Comparison of ENCODE assay signal across 18 cellular contexts in the genomic region with DNA sequence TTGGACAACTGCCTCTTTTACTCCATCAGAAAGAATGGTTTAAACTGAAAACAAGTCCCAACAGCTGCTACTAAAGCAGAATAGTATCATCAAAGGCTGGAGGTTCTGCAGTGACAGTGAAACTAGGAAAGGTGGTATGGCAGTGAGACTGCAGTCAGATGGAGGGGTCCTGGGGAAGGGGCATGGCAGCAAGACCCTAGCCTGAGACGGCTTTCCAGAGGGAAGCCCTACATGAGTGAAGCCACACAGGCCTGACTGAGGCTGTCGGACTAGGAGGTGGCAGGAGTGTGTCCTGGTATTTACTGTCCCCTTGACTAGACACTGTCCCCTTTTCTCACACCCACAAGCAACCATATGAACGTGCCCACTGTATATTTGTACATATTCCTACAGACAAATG.
"Had no signal": no experiment of that assay in that cellular context is flagged by ENCODE, and none has a peak within 500 bp of the region (broad histone marks: within the 10 kb centered on the region; RNA-seq: fewer than 3 reads in every experiment).

No MANE protein-coding gene starts in this region.

- H3K4me3 ChIP-seq: esophagus muscularis mucosa, heart left ventricle, left lung, sigmoid colon, thoracic aorta had no signal

- H3K4me3 Mint-ChIP-seq: activated CD4-positive, alpha-beta T cell treated with anti-CD3 and anti-CD28 coated beads for 36 hours; activated T-cell treated with anti-CD3 and anti-CD28 coated beads, Interleukin-2, amount 50 U/mL, for 72 hours; memory B cell; nephron; stimulated activated naive CD8-positive, alpha-beta T cell treated with anti-CD3 and anti-CD28 coated beads, Interleukin-15, Interleukin-2, amounts not matched to agents 100 ng/mL and 50 ng/mL, for 24 hours had no signal

- H3K27ac ChIP-seq: esophagus muscularis mucosa, heart left ventricle, left lung, sigmoid colon, thoracic aorta, VCaP had no signal

- FAIRE-seq: islet of Langerhans had no signal

- ATAC-seq: activated CD4-positive, alpha-beta T cell treated with anti-CD3 and anti-CD28 coated beads for 36 hours; activated T-cell treated with anti-CD3 and anti-CD28 coated beads, Interleukin-2, amount 50 U/mL, for 72 hours; heart left ventricle; left lung had no signal

- H3K4me1 ChIP-seq: sigmoid colon had no signal

- H3K9me3 Mint-ChIP-seq: activated T-cell treated with anti-CD3 and anti-CD28 coated beads, Interleukin-2, amount 50 U/mL, for 72 hours; memory B cell; nephron; stimulated activated naive CD8-positive, alpha-beta T cell treated with anti-CD3 and anti-CD28 coated beads, Interleukin-15, Interleukin-2, amounts not matched to agents 100 ng/mL and 50 ng/mL, for 24 hours had no signal

- H3K9me3 ChIP-seq: esophagus muscularis mucosa, heart left ventricle, left lung, sigmoid colon, thoracic aorta had no signal

- DNase-seq: activated CD4-positive, alpha-beta T cell treated with anti-CD3 and anti-CD28 coated beads for 36 hours; activated naive CD4-positive, alpha-beta T cell; activated T-cell treated with anti-CD3 and anti-CD28 coated beads, Interleukin-2, amount 50 U/mL, for 72 hours; cerebellar nuclear complex; dermis blood vessel endothelial cell; foreskin fibroblast; heart left ventricle; left lung; occipital lobe; sigmoid colon; stimulated activated CD4-positive, alpha-beta T cell treated with anti-CD3 and anti-CD28 coated beads, Interleukin-12 subunit alpha, Interleukin-12 subunit beta, amount 100 ng/mL, for 4 hours had no signal

- H3K4me1 Mint-ChIP-seq: nephron had no signal

- H3K27ac Mint-ChIP-seq: activated CD4-positive, alpha-beta T cell treated with anti-CD3 and anti-CD28 coated beads for 36 hours; memory B cell; nephron; stimulated activated naive CD8-positive, alpha-beta T cell treated with anti-CD3 and anti-CD28 coated beads, Interleukin-15, Interleukin-2, amounts not matched to agents 100 ng/mL and 50 ng/mL, for 24 hours had no signal

- H3K27me3 Mint-ChIP-seq: activated CD4-positive, alpha-beta T cell treated with anti-CD3 and anti-CD28 coated beads for 36 hours; memory B cell; stimulated activated naive CD8-positive, alpha-beta T cell treated with anti-CD3 and anti-CD28 coated beads, Interleukin-15, Interleukin-2, amounts not matched to agents 100 ng/mL and 50 ng/mL, for 24 hours had no signal

- H3K27me3 ChIP-seq: esophagus muscularis mucosa, heart left ventricle, left lung, sigmoid colon had no signal
